Comparison of ENCODE assay signal across 22 cellular contexts in the genomic region with DNA sequence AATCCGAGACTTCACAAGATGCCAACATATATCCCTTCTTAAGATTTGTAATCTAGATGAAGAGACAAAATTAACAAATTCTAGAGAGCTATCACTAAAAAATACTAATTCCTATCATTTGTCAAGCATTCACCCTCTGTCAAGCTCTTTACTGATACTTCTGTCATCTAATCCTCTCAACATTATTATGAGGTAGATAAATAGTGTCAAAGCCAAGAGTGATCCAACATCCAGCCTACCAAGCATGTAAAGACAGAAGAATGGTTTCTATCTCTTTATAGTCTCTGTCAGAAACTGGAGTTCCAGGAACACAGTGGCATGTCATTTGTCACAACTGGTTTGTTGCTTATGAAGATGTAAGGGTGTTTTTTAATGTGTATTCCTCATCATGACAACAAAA.
"Had no signal": no experiment of that assay in that cellular context is flagged by ENCODE, and none has a peak within 500 bp of the region (broad histone marks: within the 10 kb centered on the region; RNA-seq: fewer than 3 reads in every experiment).

No MANE protein-coding gene starts in this region.

- H3K4me1 ChIP-seq: colonic mucosa, esophagus squamous epithelium, gastrocnemius medialis, heart right ventricle, left lung, lower lobe of right lung had no signal

- H3K9me3 ChIP-seq: colonic mucosa, esophagus squamous epithelium, gastrocnemius medialis, left lung, lower lobe of right lung, mucosa of descending colon had no signal

- H3K36me3 ChIP-seq: colonic mucosa, esophagus squamous epithelium, gastrocnemius medialis, heart right ventricle, left lung, lower lobe of right lung had no signal

- H3K4me3 ChIP-seq: colonic mucosa, esophagus squamous epithelium, gastrocnemius medialis, heart right ventricle, left lung, lower lobe of right lung, mucosa of descending colon had no signal

- DNase-seq: colonic mucosa; cortex of kidney; effector CD8-positive, alpha-beta T cell; effector memory CD8-positive, alpha-beta T cell; endodermal cell; erythroblast; esophagus squamous epithelium; foreskin fibroblast; foreskin melanocyte; gastrocnemius medialis; glutamatergic neuron; head of caudate nucleus; heart right ventricle; hippocampal formation; left cardiac atrium; left lung; left ventricle myocardium superior; lower lobe of right lung; mesenchymal stem cell; mucosa of descending colon; naive B cell had no signal

- H3K27ac ChIP-seq: colonic mucosa, epithelial cell of prostate, esophagus squamous epithelium, gastrocnemius medialis, heart right ventricle, left lung, lower lobe of right lung had no signal

- H3K27me3 ChIP-seq: colonic mucosa, esophagus squamous epithelium, gastrocnemius medialis, heart right ventricle, left lung had no signal
